ENCODE assay signal across 1 cellular context in the genomic region with DNA sequence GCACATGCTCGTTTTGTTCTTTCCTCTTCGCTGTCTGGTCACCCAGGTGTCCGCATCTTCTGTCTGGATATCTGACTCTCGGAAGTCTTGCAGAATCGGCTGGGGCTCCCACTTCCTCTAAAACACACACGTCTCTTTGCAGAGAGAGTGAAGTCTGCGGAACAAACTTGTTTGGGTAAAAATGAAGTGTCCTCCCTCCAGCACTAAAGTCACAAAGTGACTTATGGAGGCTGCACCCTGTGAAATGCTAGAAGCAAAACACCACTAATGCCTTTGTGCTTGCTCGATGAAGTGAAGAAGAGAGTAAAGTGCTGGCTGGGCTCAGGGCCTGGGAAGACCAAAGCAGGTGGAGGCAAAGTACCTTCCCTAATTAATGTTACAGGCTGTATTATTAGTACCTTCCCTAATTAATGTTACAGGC.
TF ChIP-seq lines count a peak whose summit lies in the region.

No MANE protein-coding gene starts in this region.

TF ChIP-seq in Ishikawa, 13 proteins besides CTCF, POLR2A, EP300 and RAD21 (continued from another document):
- TF ChIP-seq USF1 (IDR thresholded peaks at IDR 0.05) (peak; percentile 24; the same call in 1 of the 2 replicates), ZBTB7A (IDR thresholded peaks at IDR 0.05; ENCODE audit: low read depth) (0 out of 2 replicates have a peak, but pooled peaks have one; percentile 27), EGR1 (IDR thresholded peaks at IDR 0.05) (no peak), NFIC (IDR thresholded peaks at IDR 0.05) (peak; percentile 91), TAF1 (IDR thresholded peaks at IDR 0.05; ENCODE audit: low read depth) (no peak)
TF ChIP-seq in Ishikawa: peak in this region for 9.
